9 cellular contexts compared by ENCODE assay signal in the genomic region with DNA sequence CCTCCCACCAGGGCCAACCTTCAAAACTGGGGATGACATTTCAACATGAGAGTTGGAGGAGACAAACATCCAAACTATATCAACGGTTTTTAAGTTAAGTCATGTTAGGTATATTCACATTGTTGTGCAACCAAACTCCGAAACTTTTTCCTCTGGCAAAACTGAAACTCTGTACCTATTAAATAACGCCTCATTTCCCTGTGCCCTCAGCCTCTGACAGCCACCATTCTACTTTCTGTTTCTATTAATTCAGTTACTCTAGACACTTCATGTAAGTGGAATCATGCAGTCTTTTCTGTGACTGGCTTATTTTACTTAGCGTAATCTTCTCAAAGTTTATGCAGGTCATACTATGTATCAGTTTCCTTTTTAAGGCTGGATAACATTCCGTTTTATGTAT.
"Had no signal": no experiment of that assay in that cellular context is flagged by ENCODE, and none has a peak within 500 bp of the region (broad histone marks: within the 10 kb centered on the region; RNA-seq: fewer than 3 reads in every experiment).

No MANE protein-coding gene starts in this region.

- H3K4me3 ChIP-seq: GM23248, K562 had no signal

- DNase-seq: GM23248, GOT3, H9, HFFc6, KG1 had no signal

- H3K9ac ChIP-seq: GM23248 had no signal

- H3K27ac Mint-ChIP-seq: H9, HFFc6 had no signal

- ATAC-seq: HCT116, HepG2, K562 had no signal

- H2AFZ ChIP-seq: GM23248 had no signal

- H3K4me1 Mint-ChIP-seq: H9 had no signal

- H3K9me3 Mint-ChIP-seq: H9, HFFc6 had no signal

- H3K4me3 Mint-ChIP-seq: H9, HFFc6 had no signal

- H3K27ac ChIP-seq: GM23248, HL-60 had no signal
